ENCODE assay signal across 19 cellular contexts in the genomic region with DNA sequence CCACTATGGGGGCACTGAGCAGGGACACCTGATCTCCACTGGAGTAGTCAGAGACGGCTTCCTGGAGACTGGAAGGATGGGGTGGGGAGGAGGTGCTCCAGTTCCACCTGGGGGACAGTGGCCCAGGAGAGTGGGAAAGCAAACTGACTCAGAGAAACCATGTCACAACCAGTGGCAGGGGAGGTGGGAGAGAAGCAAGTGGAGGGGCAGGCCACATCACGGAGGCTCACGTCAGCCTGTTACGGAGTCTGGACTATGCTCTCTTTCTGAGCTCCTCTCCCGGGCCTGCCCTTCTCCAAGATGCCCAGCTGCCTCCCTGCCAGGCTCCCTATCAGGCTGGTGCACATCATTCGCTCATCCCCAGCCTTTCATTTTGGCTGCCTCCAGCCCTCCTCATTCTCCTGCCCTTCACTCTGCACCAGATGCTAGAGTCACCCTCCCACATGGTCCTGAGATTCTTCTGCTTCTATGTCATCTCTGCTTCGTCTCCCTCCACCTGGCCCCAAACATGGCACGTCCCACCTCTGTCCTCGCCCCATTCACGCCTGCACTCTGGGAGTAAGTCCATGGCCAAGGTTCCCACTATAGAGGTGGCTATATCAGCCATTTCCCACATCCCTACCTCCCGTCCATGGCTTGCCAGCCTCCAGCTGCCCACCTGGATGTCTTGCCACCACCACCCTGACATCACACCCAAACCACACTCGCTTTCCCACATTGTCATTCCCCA.
A peak's percentile ranks its signal among the peaks of the same experiment; 100 is the strongest.
DNase-seq lines count a peak whose midpoint lies in the region; ATAC-seq and TF ChIP-seq lines count a peak whose summit lies in the region.
"Had no signal": no experiment of that assay in that cellular context is flagged by ENCODE, and none has a peak within 500 bp of the region (broad histone marks: within the 10 kb centered on the region; RNA-seq: fewer than 3 reads in every experiment).

No MANE protein-coding gene starts in this region.

- H3K9ac ChIP-seq in neural progenitor cell = no peak overlapping the region

- 80 to 82% methylated on average over 11 to 12 of the region's 12 CpGs for WGBS in esophagus squamous epithelium, 2 donors

- no peaks in the 10 kb centered on the region for H4K20me1 ChIP-seq in neural progenitor cell (ENCODE audit: low read depth)

- peaks cover 0 to 51% (median 0%) of the 10 kb centered on the region in 3 donors for H3K4me1 ChIP-seq in esophagus squamous epithelium
- H3K4me1 ChIP-seq in neural progenitor cell = peaks cover 4% of the 10 kb centered on the region
- H3K4me1 ChIP-seq in upper lobe of right lung = no peaks in the 10 kb centered on the region

- H3K27ac ChIP-seq in esophagus squamous epithelium = peak overlapping the region in 3 of 4 donors; percentile 27 to 72 (median 70)
- H3K27ac ChIP-seq in neural progenitor cell = no peak overlapping the region
- H3K27ac ChIP-seq in upper lobe of right lung = no peak overlapping the region

- no peaks in the 10 kb centered on the region for H3K9me3 Mint-ChIP-seq in neural progenitor cell

- no peak overlapping the region for H3K4me3 Mint-ChIP-seq in neural progenitor cell
- H3K4me3 Mint-ChIP-seq: B cell had no signal

- H3K27ac Mint-ChIP-seq in neural progenitor cell = peak overlapping the region; percentile 27
- H3K27ac Mint-ChIP-seq: B cell; CD4-positive, CD25-positive, alpha-beta regulatory T cell had no signal

- H3K79me2 ChIP-seq in neural progenitor cell (ENCODE audit: low read depth) = no peaks in the 10 kb centered on the region

- no peak overlapping the region for H3K4me2 ChIP-seq in neural progenitor cell

- no peak overlapping the region for H3K4me3 ChIP-seq in esophagus squamous epithelium
- H3K4me3 ChIP-seq in neural progenitor cell = no peak overlapping the region
- H3K4me3 ChIP-seq in upper lobe of right lung = no peak overlapping the region
- H3K4me3 ChIP-seq: K562 had no signal

- no peaks in the 10 kb centered on the region for H3K36me3 ChIP-seq in esophagus squamous epithelium
- no peaks in the 10 kb centered on the region for H3K36me3 ChIP-seq in neural progenitor cell
- H3K36me3 ChIP-seq in upper lobe of right lung = no peaks in the 10 kb centered on the region

- DNase-seq in Right ventricle myocardium superior (peak; percentile 24), Right ventricle myocardium inferior (ENCODE audit: missing footprints) (no peak), esophagus squamous epithelium (lab: John Stamatoyannopoulos, UW) (no peak), neural progenitor cell (ENCODE audit: low spot score) (no peak), upper lobe of right lung (peak; percentile 38), hippocampal formation (lab: John Stamatoyannopoulos, UW) (no peak), RKO (ENCODE audit: low spot score) (no peak), SIG-M5 treated with dmso at 0.1 percent for 504 hours (lab: John Stamatoyannopoulos, UW; ENCODE audit: unreplicated experiment) (no peak)
- DNase-seq: 8988T; CD4-positive, CD25-positive, alpha-beta regulatory T cell; DMS 273 treated with DMSO at 0.1 percent for 48 hours; DND-41; GOT3; NCI-H1694 treated with DMSO at 0.1 percent for 48 hours; NCI-H510A; NCI-H774; RPMI8226 had no signal

- intact Hi-C loops in Right ventricle myocardium superior (cut with DNase I) = no loop called here
- intact Hi-C loops in Right ventricle myocardium inferior (cut with DNase I) = loop anchor here (5.0 kb wide), 1 partner anchor 99 kb away; a partner anchor contains a TSS
- intact Hi-C loops in esophagus squamous epithelium (cut with DNase I) = no loop called here
- intact Hi-C loops in upper lobe of right lung (cut with DNase I) = no loop called here

- H3F3A ChIP-seq in neural progenitor cell (ENCODE audit: low read depth) = no peaks in the 10 kb centered on the region

- H3K4me1 Mint-ChIP-seq in neural progenitor cell = peaks cover 43% of the 10 kb centered on the region
- H3K4me1 Mint-ChIP-seq: B cell; CD4-positive, CD25-positive, alpha-beta regulatory T cell had no signal

- TF ChIP-seq POLR2A in esophagus squamous epithelium (IDR thresholded peaks at IDR 0.05) = no peak

- H3K27me3 ChIP-seq in esophagus squamous epithelium = peaks cover 0 to 36% (median 0%) of the 10 kb centered on the region in 4 donors
- no peaks in the 10 kb centered on the region for H3K27me3 ChIP-seq in neural progenitor cell
- peaks cover 4% of the 10 kb centered on the region for H3K27me3 ChIP-seq in upper lobe of right lung

- no peak for ATAC-seq in Right ventricle myocardium superior (ENCODE audit: poor library complexity)
- no peak for ATAC-seq in Right ventricle myocardium inferior
- ATAC-seq in upper lobe of right lung = no peak
- ATAC-seq: K562 had no signal

- H3K36me3 Mint-ChIP-seq in neural progenitor cell = no peaks in the 10 kb centered on the region
- H3K36me3 Mint-ChIP-seq: CD4-positive, CD25-positive, alpha-beta regulatory T cell had no signal

- H2AFZ ChIP-seq in neural progenitor cell (replicated peaks) = no peak overlapping the region

- H3K9me3 ChIP-seq in esophagus squamous epithelium (no peaks in the 10 kb centered on the region), neural progenitor cell (ENCODE audit: low read depth) (no peaks in the 10 kb centered on the region), upper lobe of right lung (no peaks in the 10 kb centered on the region)

- TF ChIP-seq CTCF in esophagus squamous epithelium (IDR thresholded peaks at IDR 0.05) = no peak
- no peak for TF ChIP-seq CTCF in neural progenitor cell (IDR thresholded peaks at IDR 0.05)
- TF ChIP-seq CTCF in upper lobe of right lung (IDR thresholded peaks at IDR 0.05) = no peak

- H3K27me3 Mint-ChIP-seq in neural progenitor cell (ENCODE audit: insufficient read depth, low read depth) = peaks cover 10% of the 10 kb centered on the region

Comparison
In these comparisons a context has a peak if more than half of its experiments do, and no peak if none do; other contexts are left out.
1. DNase-seq: peak in Right ventricle myocardium superior (single experiment) and upper lobe of right lung (single experiment); none in Right ventricle myocardium inferior (single experiment), esophagus squamous epithelium (single experiment), neural progenitor cell (single experiment), hippocampal formation (0 of 2), RKO (single experiment) and SIG-M5 treated with dmso at 0.1 percent for 504 hours (single experiment).
2. H3K27ac ChIP-seq: peak in esophagus squamous epithelium (3 of 4); none in neural progenitor cell (single experiment) and upper lobe of right lung (single experiment).